9 cellular contexts compared by ENCODE assay signal in the genomic region with DNA sequence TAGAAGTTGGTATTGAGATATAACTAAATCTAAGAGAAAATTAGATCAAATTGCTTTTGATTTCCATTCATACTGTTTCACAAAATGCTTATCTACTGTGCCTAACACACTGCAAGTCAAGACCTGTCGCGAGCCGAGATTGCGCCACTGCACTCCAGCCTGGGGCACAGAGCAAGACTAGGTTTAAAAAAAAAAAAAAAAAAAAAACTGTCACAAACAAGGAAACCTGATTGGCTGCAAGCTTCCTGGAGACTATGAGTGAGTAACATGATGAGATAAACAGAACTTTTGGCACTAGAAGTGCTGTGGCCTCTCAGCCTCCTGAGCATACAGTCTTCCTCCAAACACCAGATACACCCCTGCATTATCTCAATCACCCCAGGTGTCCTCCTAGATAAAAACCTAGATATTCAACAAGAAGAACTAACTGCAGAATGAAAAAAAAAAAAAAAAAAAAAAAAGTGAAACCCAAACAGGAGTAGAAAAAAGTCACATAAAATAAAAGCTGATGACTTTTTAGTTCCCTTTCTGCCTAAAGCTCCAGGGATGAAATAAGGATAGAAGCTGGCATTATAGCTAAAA.
DNase-seq lines count a peak whose midpoint lies in the region; ATAC-seq and TF ChIP-seq lines count a peak whose summit lies in the region.
"Had no signal": no experiment of that assay in that cellular context is flagged by ENCODE, and none has a peak within 500 bp of the region (broad histone marks: within the 10 kb centered on the region; RNA-seq: fewer than 3 reads in every experiment).

No MANE protein-coding gene starts in this region.

- no peaks in the 10 kb centered on the region for H3K9me3 ChIP-seq in CD8-positive, alpha-beta memory T cell (ENCODE audit: low read length)

- H3K27ac ChIP-seq in CD8-positive, alpha-beta memory T cell (ENCODE audit: low read depth, low read length) = no peak overlapping the region

- TF ChIP-seq CTCF in epithelial cell of esophagus (IDR thresholded peaks at IDR 0.05; ENCODE audit: insufficient read depth, low read depth, low read length, missing control alignments) = no peak

- peaks cover 3 to 23% of the 10 kb centered on the region in 2 donors for H3K27me3 Mint-ChIP-seq in CD8-positive, alpha-beta memory T cell

- no peaks in the 10 kb centered on the region for H3K4me1 ChIP-seq in CD8-positive, alpha-beta memory T cell (ENCODE audit: insufficient read depth, low read length)

- peak overlapping the region in 1 of 8 donors; percentile 36 for H3K27ac Mint-ChIP-seq in CD8-positive, alpha-beta memory T cell
- H3K27ac Mint-ChIP-seq in activated naive CD4-positive, alpha-beta T cell treated with anti-CD3 and anti-CD28 coated beads, Interleukin-2, amount 50 U/mL, for 72 hours = no peak overlapping the region

- H3K27me3 ChIP-seq in CD8-positive, alpha-beta memory T cell (ENCODE audit: insufficient read depth, low read length, poor library complexity, severe bottlenecking) = no peaks in the 10 kb centered on the region

- H3K9me3 Mint-ChIP-seq in CD8-positive, alpha-beta memory T cell = no peaks in the 10 kb centered on the region
- no peaks in the 10 kb centered on the region for H3K9me3 Mint-ChIP-seq in activated naive CD4-positive, alpha-beta T cell treated with anti-CD3 and anti-CD28 coated beads, Interleukin-2, amount 50 U/mL, for 72 hours

- no peaks in the 10 kb centered on the region for H3K36me3 Mint-ChIP-seq in CD8-positive, alpha-beta memory T cell
- no peaks in the 10 kb centered on the region for H3K36me3 Mint-ChIP-seq in activated naive CD4-positive, alpha-beta T cell treated with anti-CD3 and anti-CD28 coated beads, Interleukin-2, amount 50 U/mL, for 72 hours

- DNase-seq in ELF-1 (ENCODE audit: low read depth, low spot score) (peak; percentile 83), NCI-H510A treated with DMSO at 0.1 percent for 48 hours (lab: John Stamatoyannopoulos, UW) (peak; percentile 53), epithelial cell of esophagus (ENCODE audit: low read depth) (peak; percentile 95), mucosa of gallbladder (ENCODE audit: low spot score) (peak; percentile 46), NCI-H774 (lab: John Stamatoyannopoulos, UW) (no peak)
- DNase-seq in CD8-positive, alpha-beta memory T cell = no peak
- DNase-seq in activated naive CD4-positive, alpha-beta T cell treated with anti-CD3 and anti-CD28 coated beads, Interleukin-2, amount 50 U/mL, for 72 hours (ENCODE audit: low spot score in 2 of 2) = no peak
- DNase-seq: SHP77 treated with DMSO at 0.1 percent for 48 hours had no signal

- H3K36me3 ChIP-seq in CD8-positive, alpha-beta memory T cell (ENCODE audit: insufficient read depth, low read length) = no peaks in the 10 kb centered on the region

- no peak overlapping the region for H3K4me3 ChIP-seq in epithelial cell of esophagus (ENCODE audit: low read length)
- H3K4me3 ChIP-seq in CD8-positive, alpha-beta memory T cell (ENCODE audit: low read length) = no peak overlapping the region

- no peak overlapping the region for H3K4me3 Mint-ChIP-seq in CD8-positive, alpha-beta memory T cell

- ATAC-seq in HG03571 (IDR thresholded peaks at IDR 0.05; ENCODE audit: unreplicated experiment) = no peak
- ATAC-seq in activated naive CD4-positive, alpha-beta T cell treated with anti-CD3 and anti-CD28 coated beads, Interleukin-2, amount 50 U/mL, for 72 hours = no peak

- CTCF ChIA-PET in CD8-positive, alpha-beta memory T cell (lab: Charles Lee) = no interaction called here

- no peaks in the 10 kb centered on the region for H3K4me1 Mint-ChIP-seq in CD8-positive, alpha-beta memory T cell

- POLR2A ChIA-PET in CD8-positive, alpha-beta memory T cell (lab: Charles Lee) = no interaction called here

Comparison
In these comparisons a context has a peak if more than half of its experiments do, and no peak if none do; other contexts are left out.
1. DNase-seq: peak in ELF-1 (single experiment), NCI-H510A treated with DMSO at 0.1 percent for 48 hours (single experiment), epithelial cell of esophagus (single experiment) and mucosa of gallbladder (single experiment); none in CD8-positive, alpha-beta memory T cell (0 of 5), activated naive CD4-positive, alpha-beta T cell treated with anti-CD3 and anti-CD28 coated beads, Interleukin-2, amount 50 U/mL, for 72 hours (0 of 2) and NCI-H774 (single experiment).